ENCODE assay signal across 1 cellular context in the genomic region with DNA sequence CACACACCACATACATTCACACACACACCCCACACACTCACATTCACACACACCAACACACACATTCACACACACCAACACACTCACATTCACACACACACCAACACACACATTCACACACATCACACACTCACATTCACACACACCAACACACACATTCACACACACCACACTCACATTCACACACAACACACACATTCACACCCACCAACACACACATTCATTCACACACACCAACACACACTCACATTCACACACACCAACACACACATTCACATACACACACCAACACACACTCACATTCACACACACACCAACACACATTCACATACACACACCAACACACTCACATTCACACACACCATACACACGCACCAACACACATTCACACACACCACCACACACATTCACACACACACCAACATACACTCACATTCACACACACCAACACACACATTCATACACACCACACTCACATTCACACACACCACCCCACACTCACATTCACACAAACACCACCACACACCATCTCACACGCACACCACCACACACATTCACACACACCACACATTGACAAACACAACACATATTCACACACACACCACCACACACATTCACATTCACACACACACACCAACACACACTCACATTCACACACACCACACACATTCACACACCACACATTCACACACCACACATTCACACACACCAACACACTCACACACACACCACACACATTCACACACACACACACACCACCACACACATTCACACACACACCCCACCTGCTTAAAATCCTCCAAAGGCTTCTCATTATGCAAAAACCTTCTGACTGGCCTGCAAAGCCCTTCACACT.
TF ChIP-seq lines count a peak whose summit lies in the region.

No MANE protein-coding gene starts in this region.

TF ChIP-seq in K562, 482 proteins besides CTCF, POLR2A, EP300 and RAD21:
- TF ChIP-seq HNRNPK (IDR thresholded peaks at IDR 0.05; ENCODE audit: low read depth, low read length, poor library complexity, severe bottlenecking) (no peak), HLTF (IDR thresholded peaks at IDR 0.05) (peak; percentile 67; the same call in 1 of the 2 replicates), MAFG (tag; conservative IDR thresholded peaks at IDR 0.05) (no peak), OTX1 (CRISPR knock-in tag; IDR thresholded peaks at IDR 0.05) (peak; percentile 62; the same call in 1 of the 2 replicates), ZNF263 (CRISPR knock-in tag; IDR thresholded peaks at IDR 0.05; ENCODE audit: borderline replicate concordance) (no peak), PML (IDR thresholded peaks at IDR 0.05; ENCODE audit: low read length) (no peak), IRF2 (CRISPR knock-in tag; IDR thresholded peaks at IDR 0.05) (no peak), KDM2B (CRISPR knock-in tag; IDR thresholded peaks at IDR 0.05) (no peak), JUN (IDR thresholded peaks at IDR 0.05; ENCODE audit: borderline replicate concordance, low read depth, low read length) (no peak), JUN (CRISPR knock-in tag; IDR thresholded peaks at IDR 0.05; ENCODE audit: borderline replicate concordance) (0 out of 2 replicates have a peak, but pooled peaks have one; percentile 49), BACH1 (tag; IDR thresholded peaks at IDR 0.05) (no peak), ZC3H4 (CRISPR knock-in tag; IDR thresholded peaks at IDR 0.05; ENCODE audit: borderline replicate concordance) (0 out of 2 replicates have a peak, but pooled peaks have one; percentile 79), CHD4 (IDR thresholded peaks at IDR 0.05; ENCODE audit: insufficient read depth, insufficient replicate concordance, low read depth, low read length, poor library complexity, severe bottlenecking) (no peak), TAL1 (IDR thresholded peaks at IDR 0.05) (0 out of 2 replicates have a peak, but pooled peaks have one; percentile 4), PHF8 (IDR thresholded peaks at IDR 0.05; ENCODE audit: borderline replicate concordance, low read length) (0 out of 2 replicates have a peak, but pooled peaks have one; percentile 10), SMARCA5 (IDR thresholded peaks at IDR 0.05) (0 out of 2 replicates have a peak, but pooled peaks have one; percentile 23), PHF21A (IDR thresholded peaks at IDR 0.05; ENCODE audit: borderline replicate concordance, low read depth) (peak; percentile 32; the same call in 1 of the 2 replicates), SREBF1 (IDR thresholded peaks at IDR 0.05; ENCODE audit: borderline replicate concordance, low read depth, low read length) (no peak), MYBL2 (IDR thresholded peaks at IDR 0.05; ENCODE audit: low read depth) (no peak), MYBL2 (CRISPR knock-in tag; IDR thresholded peaks at IDR 0.05; ENCODE audit: borderline replicate concordance) (no peak), DNMT1 (IDR thresholded peaks at IDR 0.05) (no peak), SRSF7 (optimal IDR thresholded peaks at IDR 0.05; ENCODE audit: low read depth, low read length) (no peak), TRIM24 (IDR thresholded peaks at IDR 0.05) (peak in 1 of 2 experiments; percentile 43; a peak in 1 of 4 replicates), MEF2A (IDR thresholded peaks at IDR 0.05; ENCODE audit: control insufficient read depth, low read depth, low read length) (no peak), TRIM28 (IDR thresholded peaks at IDR 0.05) (no peak), TEAD4 (IDR thresholded peaks at IDR 0.05; ENCODE audit: low read length) (no peak), TEAD4 (CRISPR knock-in tag; IDR thresholded peaks at IDR 0.05; ENCODE audit: borderline replicate concordance) (peak; percentile 60; the same call in 1 of the 2 replicates)
- TF ChIP-seq, protein P1, sequence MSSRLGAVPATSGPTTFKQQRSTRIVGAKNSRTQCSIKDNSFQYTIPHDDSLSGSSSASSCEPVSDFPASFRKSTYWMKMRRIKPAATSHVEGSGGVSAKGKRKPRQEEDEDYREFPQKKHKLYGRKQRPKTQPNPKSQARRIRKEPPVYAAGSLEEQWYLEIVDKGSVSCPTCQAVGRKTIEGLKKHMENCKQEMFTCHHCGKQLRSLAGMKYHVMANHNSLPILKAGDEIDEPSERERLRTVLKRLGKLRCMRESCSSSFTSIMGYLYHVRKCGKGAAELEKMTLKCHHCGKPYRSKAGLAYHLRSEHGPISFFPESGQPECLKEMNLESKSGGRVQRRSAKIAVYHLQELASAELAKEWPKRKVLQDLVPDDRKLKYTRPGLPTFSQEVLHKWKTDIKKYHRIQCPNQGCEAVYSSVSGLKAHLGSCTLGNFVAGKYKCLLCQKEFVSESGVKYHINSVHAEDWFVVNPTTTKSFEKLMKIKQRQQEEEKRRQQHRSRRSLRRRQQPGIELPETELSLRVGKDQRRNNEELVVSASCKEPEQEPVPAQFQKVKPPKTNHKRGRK (tag; IDR thresholded peaks at IDR 0.05), result no peak
- TF ChIP-seq, protein P2, sequence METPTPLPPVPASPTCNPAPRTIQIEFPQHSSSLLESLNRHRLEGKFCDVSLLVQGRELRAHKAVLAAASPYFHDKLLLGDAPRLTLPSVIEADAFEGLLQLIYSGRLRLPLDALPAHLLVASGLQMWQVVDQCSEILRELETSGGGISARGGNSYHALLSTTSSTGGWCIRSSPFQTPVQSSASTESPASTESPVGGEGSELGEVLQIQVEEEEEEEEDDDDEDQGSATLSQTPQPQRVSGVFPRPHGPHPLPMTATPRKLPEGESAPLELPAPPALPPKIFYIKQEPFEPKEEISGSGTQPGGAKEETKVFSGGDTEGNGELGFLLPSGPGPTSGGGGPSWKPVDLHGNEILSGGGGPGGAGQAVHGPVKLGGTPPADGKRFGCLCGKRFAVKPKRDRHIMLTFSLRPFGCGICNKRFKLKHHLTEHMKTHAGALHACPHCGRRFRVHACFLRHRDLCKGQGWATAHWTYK (CRISPR knock-in tag; IDR thresholded peaks at IDR 0.05), result no peak
- TF ChIP-seq, protein P3, sequence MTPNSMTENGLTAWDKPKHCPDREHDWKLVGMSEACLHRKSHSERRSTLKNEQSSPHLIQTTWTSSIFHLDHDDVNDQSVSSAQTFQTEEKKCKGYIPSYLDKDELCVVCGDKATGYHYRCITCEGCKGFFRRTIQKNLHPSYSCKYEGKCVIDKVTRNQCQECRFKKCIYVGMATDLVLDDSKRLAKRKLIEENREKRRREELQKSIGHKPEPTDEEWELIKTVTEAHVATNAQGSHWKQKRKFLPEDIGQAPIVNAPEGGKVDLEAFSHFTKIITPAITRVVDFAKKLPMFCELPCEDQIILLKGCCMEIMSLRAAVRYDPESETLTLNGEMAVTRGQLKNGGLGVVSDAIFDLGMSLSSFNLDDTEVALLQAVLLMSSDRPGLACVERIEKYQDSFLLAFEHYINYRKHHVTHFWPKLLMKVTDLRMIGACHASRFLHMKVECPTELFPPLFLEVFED (CRISPR knock-in tag; conservative IDR thresholded peaks at IDR 0.05), result 0 out of 2 replicates have a peak, but pooled peaks have one; percentile 4
- TF ChIP-seq, protein P4, sequence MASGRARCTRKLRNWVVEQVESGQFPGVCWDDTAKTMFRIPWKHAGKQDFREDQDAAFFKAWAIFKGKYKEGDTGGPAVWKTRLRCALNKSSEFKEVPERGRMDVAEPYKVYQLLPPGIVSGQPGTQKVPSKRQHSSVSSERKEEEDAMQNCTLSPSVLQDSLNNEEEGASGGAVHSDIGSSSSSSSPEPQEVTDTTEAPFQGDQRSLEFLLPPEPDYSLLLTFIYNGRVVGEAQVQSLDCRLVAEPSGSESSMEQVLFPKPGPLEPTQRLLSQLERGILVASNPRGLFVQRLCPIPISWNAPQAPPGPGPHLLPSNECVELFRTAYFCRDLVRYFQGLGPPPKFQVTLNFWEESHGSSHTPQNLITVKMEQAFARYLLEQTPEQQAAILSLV (tag; IDR thresholded peaks at IDR 0.05), result 0 out of 2 replicates have a peak, but pooled peaks have one; percentile 42
- TF ChIP-seq, protein P5, sequence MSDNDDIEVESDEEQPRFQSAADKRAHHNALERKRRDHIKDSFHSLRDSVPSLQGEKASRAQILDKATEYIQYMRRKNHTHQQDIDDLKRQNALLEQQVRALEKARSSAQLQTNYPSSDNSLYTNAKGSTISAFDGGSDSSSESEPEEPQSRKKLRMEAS (CRISPR knock-in tag; IDR thresholded peaks at IDR 0.05), result peak; percentile 19; the same call in 1 of the 2 replicates
- TF ChIP-seq, protein P6, sequence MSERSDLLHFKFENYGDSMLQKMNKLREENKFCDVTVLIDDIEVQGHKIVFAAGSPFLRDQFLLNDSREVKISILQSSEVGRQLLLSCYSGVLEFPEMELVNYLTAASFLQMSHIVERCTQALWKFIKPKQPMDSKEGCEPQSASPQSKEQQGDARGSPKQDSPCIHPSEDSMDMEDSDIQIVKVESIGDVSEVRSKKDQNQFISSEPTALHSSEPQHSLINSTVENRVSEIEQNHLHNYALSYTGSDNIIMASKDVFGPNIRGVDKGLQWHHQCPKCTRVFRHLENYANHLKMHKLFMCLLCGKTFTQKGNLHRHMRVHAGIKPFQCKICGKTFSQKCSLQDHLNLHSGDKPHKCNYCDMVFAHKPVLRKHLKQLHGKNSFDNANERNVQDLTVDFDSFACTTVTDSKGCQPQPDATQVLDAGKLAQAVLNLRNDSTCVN (CRISPR knock-in tag; IDR thresholded peaks at IDR 0.05), result peak; percentile 59; the same call in 1 of the 2 replicates
